3 cellular contexts compared by ENCODE assay signal in the genomic region with DNA sequence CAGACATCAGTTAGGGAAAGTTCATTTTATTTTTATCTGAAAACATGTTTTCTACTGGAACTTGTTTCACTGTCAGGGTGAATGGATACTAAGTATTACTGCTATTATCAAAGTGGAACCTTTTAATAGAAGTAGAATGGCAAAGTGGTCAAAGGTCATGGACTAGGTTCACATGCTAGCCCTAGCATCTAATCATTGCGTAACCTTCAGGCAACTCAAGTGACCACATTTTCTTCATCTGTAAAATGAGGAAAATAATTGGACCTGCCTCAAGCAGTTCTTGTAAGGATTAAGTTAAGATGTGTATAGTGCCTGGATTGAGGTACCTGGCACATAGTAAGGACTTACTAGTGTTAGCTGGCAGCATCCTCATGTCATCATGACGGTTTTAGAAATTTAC.
TF ChIP-seq lines count a peak whose summit lies in the region.

No MANE protein-coding gene starts in this region.

TF ChIP-seq in A549, 52 proteins besides CTCF, POLR2A, EP300 and RAD21:
- TF ChIP-seq, protein P1, sequence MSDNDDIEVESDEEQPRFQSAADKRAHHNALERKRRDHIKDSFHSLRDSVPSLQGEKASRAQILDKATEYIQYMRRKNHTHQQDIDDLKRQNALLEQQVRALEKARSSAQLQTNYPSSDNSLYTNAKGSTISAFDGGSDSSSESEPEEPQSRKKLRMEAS (IDR thresholded peaks at IDR 0.05), result no peak
- TF ChIP-seq BHLHE40 (IDR thresholded peaks at IDR 0.05; ENCODE audit: low read depth, low read length) (no peak), MYC (IDR thresholded peaks at IDR 0.05; ENCODE audit: borderline replicate concordance, low read length) (no peak), RFX5 (IDR thresholded peaks at IDR 0.05) (no peak), TP53 (CRISPR knock-in tag; IDR thresholded peaks at IDR 0.05) (no peak), FOSB (CRISPR knock-in tag; IDR thresholded peaks at IDR 0.05) (no peak), ZFP36 (IDR thresholded peaks at IDR 0.05; ENCODE audit: borderline replicate concordance, partially characterized antibody) (no peak), CEBPB (IDR thresholded peaks at IDR 0.05) (peak in 1 of 2 experiments; percentile 47; a peak in 2 of 4 replicates), GATA3 (IDR thresholded peaks at IDR 0.05; ENCODE audit: borderline replicate concordance) (no peak)

TF ChIP-seq in IMR-90, 13 proteins besides CTCF, POLR2A, EP300 and RAD21:
- TF ChIP-seq SMC3 (IDR thresholded peaks at IDR 0.05; ENCODE audit: low read depth, low read length) (no peak), CEBPB (IDR thresholded peaks at IDR 0.05; ENCODE audit: low read depth, low read length) (peak; percentile 85), FOS (IDR thresholded peaks at IDR 0.05; ENCODE audit: low read depth, low read length) (no peak), MAZ (IDR thresholded peaks at IDR 0.05; ENCODE audit: borderline replicate concordance, low read depth, low read length) (no peak), MXI1 (IDR thresholded peaks at IDR 0.05; ENCODE audit: borderline replicate concordance, low read depth, low read length) (no peak), BHLHE40 (IDR thresholded peaks at IDR 0.05; ENCODE audit: low read depth, low read length) (no peak)

TF ChIP-seq in H1, 55 proteins besides CTCF, POLR2A, EP300 and RAD21:
- TF ChIP-seq SP4 (IDR thresholded peaks at IDR 0.05; ENCODE audit: low read length), result no peak
- peak; percentile 23; the same call in 1 of the 2 replicates for TF ChIP-seq CEBPB (IDR thresholded peaks at IDR 0.05; ENCODE audit: low read depth, low read length)
- no peak for TF ChIP-seq SRF (IDR thresholded peaks at IDR 0.05; ENCODE audit: low read depth, low read length)
TF ChIP-seq in H1: peak in this region for 1.
